32 cellular contexts compared by ENCODE assay signal in genomic region chr3:148235566-148235965, GRCh38.
"Had no signal": no experiment of that assay in that cellular context is flagged by ENCODE, and none has a peak within 500 bp of the region (broad histone marks: within the 10 kb centered on the region; RNA-seq: fewer than 3 reads in every experiment).

No MANE protein-coding gene starts in this region.

- H3K27ac ChIP-seq: adrenal gland, ascending aorta, body of pancreas, brain microvascular endothelial cell, breast epithelium, cardiac muscle cell had no signal

- H3K36me3 ChIP-seq: adrenal gland, ascending aorta, brain microvascular endothelial cell, breast epithelium, cardiac muscle cell had no signal

- H3K9me3 ChIP-seq: adrenal gland, ascending aorta, body of pancreas, breast epithelium had no signal

- H3K27me3 ChIP-seq: adrenal gland, ascending aorta, body of pancreas, brain microvascular endothelial cell, breast epithelium, cardiac muscle cell had no signal

- H3K4me1 ChIP-seq: adrenal gland, ascending aorta, body of pancreas, breast epithelium had no signal

- DNase-seq: activated effector memory CD4-positive, alpha-beta T cell treated with anti-CD3 and anti-CD28 coated beads, Interleukin-2, amount 50 U/mL, for 16 hours; activated effector memory CD4-positive, alpha-beta T cell treated with Interleukin-2 at 50 U/mL for 16 hours; activated gamma-delta T cell; activated gamma-delta T cell treated with Interleukin-2 at 50 U/mL for 16 hours; activated naive CD4-positive, alpha-beta T cell; activated naive CD4-positive, alpha-beta T cell treated with anti-CD3 and anti-CD28 coated beads for 36 hours; activated naive CD4-positive, alpha-beta T cell treated with anti-CD3 and anti-CD28 coated beads, Interleukin-2, amount 10 ng/mL, durations not matched to agents 7 days and 5 days; activated naive CD4-positive, alpha-beta T cell treated with anti-CD3 and anti-CD28 coated beads, Interleukin-2, amount 50 U/mL, for 16 hours; activated naive CD4-positive, alpha-beta T cell treated with Interleukin-2 at 50 U/mL for 16 hours; activated naive CD8-positive, alpha-beta T cell treated with anti-CD3 and anti-CD28 coated beads for 36 hours; activated naive CD8-positive, alpha-beta T cell treated with anti-CD3 and anti-CD28 coated beads, Interleukin-2, amount 10 ng/mL, durations not matched to agents 7 days and 5 days; activated naive CD8-positive, alpha-beta T cell treated with anti-CD3 and anti-CD28 coated beads, Interleukin-2, amount 50 U/mL, for 24 hours; activated T-cell treated with anti-CD3 and anti-CD28 coated beads, Interleukin-2, amount 50 U/mL, for 1 hour; activated T-cell treated with anti-CD3 and anti-CD28 coated beads, Interleukin-2, amount 50 U/mL, for 24 hours; activated T-cell treated with anti-CD3 and anti-CD28 coated beads, Interleukin-2, amount 50 U/mL, for 4 hours; activated T-cell treated with anti-CD3 and anti-CD28 coated beads, Interleukin-2, amount 50 U/mL, for 48 hours; activated T-cell treated with anti-CD3 and anti-CD28 coated beads, Interleukin-2, amount 50 U/mL, for 72 hours; adrenal gland; amniotic stem cell; amygdala; anterior cingulate cortex; aorta; body of pancreas; brain microvascular endothelial cell; caudate nucleus; central memory CD4-positive, alpha-beta T cell; cerebellar nuclear complex had no signal

- H3K4me3 ChIP-seq: adrenal gland, ascending aorta, body of pancreas, breast epithelium, cardiac muscle cell had no signal

- ATAC-seq: activated naive CD4-positive, alpha-beta T cell treated with anti-CD3 and anti-CD28 coated beads, Interleukin-2, amount 50 U/mL, for 72 hours; activated naive CD8-positive, alpha-beta T cell treated with anti-CD3 and anti-CD28 coated beads, Interleukin-2, amount 50 U/mL, for 24 hours; activated T-cell treated with anti-CD3 and anti-CD28 coated beads, Interleukin-2, amount 50 U/mL, for 4 hours; activated T-cell treated with anti-CD3 and anti-CD28 coated beads, Interleukin-2, amount 50 U/mL, for 72 hours; activated T-helper 17 cell treated with anti-CD3 and anti-CD28 coated beads, Interleukin-2, amount 50 U/mL, for 72 hours; body of pancreas had no signal
